15 cellular contexts compared by ENCODE assay signal in genomic region chr4:57374866-57375595, GRCh38.
DNase-seq lines count a peak whose midpoint lies in the region; ATAC-seq and TF ChIP-seq lines count a peak whose summit lies in the region.
"Had no signal": no experiment of that assay in that cellular context is flagged by ENCODE, and none has a peak within 500 bp of the region (broad histone marks: within the 10 kb centered on the region; RNA-seq: fewer than 3 reads in every experiment).

No MANE protein-coding gene starts in this region.

- H4K20me1 ChIP-seq in GM23248 (ENCODE audit: insufficient read depth) = no peaks in the 10 kb centered on the region
- no peaks in the 10 kb centered on the region for H4K20me1 ChIP-seq in PC-3 (ENCODE audit: low read length)

- no peaks in the 10 kb centered on the region for H3K9me2 ChIP-seq in GM23248 (ENCODE audit: insufficient read depth)
- H3K9me2 ChIP-seq in PC-3 (replicated peaks; ENCODE audit: low read length) = no peaks in the 10 kb centered on the region

- ATAC-seq in PC-3 (no peak), HG03457 (IDR thresholded peaks at IDR 0.05; ENCODE audit: unreplicated experiment) (no peak), HG03039 (IDR thresholded peaks at IDR 0.05; ENCODE audit: unreplicated experiment) (no peak), HG03025 (IDR thresholded peaks at IDR 0.05; ENCODE audit: low FRiP score, unreplicated experiment) (no peak)

- H2AFZ ChIP-seq in GM23248 (no peak overlapping the region), PC-3 (ENCODE audit: low read length) (no peak overlapping the region)
- H2AFZ ChIP-seq: PC-9 had no signal

- BruUV-seq in PC-3 (replicated peaks; lab: Mats Ljungman, UMichigan) = no TSS peak

- in situ Hi-C loops in GM23248 (cut with MboI) (no loop called here), brain microvascular endothelial cell (cut with HindIII; ENCODE audit: low pct_ligation_motif_present, low sequenced_read_pairs) (no loop called here)

- POLR2A ChIA-PET in PC-3 (lab: Charles Lee; ENCODE audit: unreplicated experiment) = no interaction called here

- H3K4me2 ChIP-seq in GM23248 (ENCODE audit: unreplicated experiment) (no peak overlapping the region), PC-3 (ENCODE audit: low read length) (no peak overlapping the region)
- H3K4me2 ChIP-seq: PC-9 had no signal

- CTCF ChIA-PET in PC-3 (lab: Charles Lee) = no interaction called here

- H3K4me3 ChIP-seq in GM23248 (no peak overlapping the region), PC-3 (ENCODE audit: low read length) (no peak overlapping the region), brain microvascular endothelial cell (ENCODE audit: low read depth, low read length) (no peak overlapping the region)
- H3K4me3 ChIP-seq: PC-9 had no signal

- H3K4me1 ChIP-seq in GM23248 (ENCODE audit: insufficient read depth) (peaks cover 28% of the 10 kb centered on the region; the same call in 1 of the 2 replicates), PC-3 (ENCODE audit: insufficient read depth, low read length) (peaks cover 9% of the 10 kb centered on the region; the same call in 1 of the 2 replicates)
- H3K4me1 ChIP-seq: Caco-2 had no signal

- H3K36me3 ChIP-seq in GM23248 (ENCODE audit: low read depth) (no peaks in the 10 kb centered on the region), PC-3 (ENCODE audit: low read depth, low read length) (no peaks in the 10 kb centered on the region), brain microvascular endothelial cell (replicated peaks) (no peaks in the 10 kb centered on the region)

- H3K9ac ChIP-seq in GM23248 (no peak overlapping the region), PC-3 (ENCODE audit: low read length) (no peak overlapping the region)

- H3K27me3 ChIP-seq in GM23248 (replicated peaks; ENCODE audit: insufficient read depth) (no peaks in the 10 kb centered on the region), PC-3 (ENCODE audit: low read length) (no peaks in the 10 kb centered on the region), brain microvascular endothelial cell (replicated peaks) (no peaks in the 10 kb centered on the region)

- H3K79me2 ChIP-seq in GM23248 (ENCODE audit: insufficient read depth) (no peaks in the 10 kb centered on the region), PC-3 (ENCODE audit: low read length) (no peaks in the 10 kb centered on the region)

- no peaks in the 10 kb centered on the region for H3F3A ChIP-seq in GM23248 (ENCODE audit: insufficient read depth)
- H3F3A ChIP-seq in PC-3 (ENCODE audit: low read length, unreplicated experiment) = no peaks in the 10 kb centered on the region

- DNase-seq in GM23248 = peak; percentile 62
- peak; percentile 56 for DNase-seq in PC-3
- DNase-seq in brain microvascular endothelial cell = peak; percentile 12
- no peak for DNase-seq in NCI-H2171 (lab: John Stamatoyannopoulos, UW)
- DNase-seq: Caco-2, DMS153, HCEC 1CT, NCI-H1417, NCI-H1930, NCI-H510A, NCI-H774, PC-9 had no signal

- intact Hi-C loops in PC-3 (cut with micrococcal nuclease) = no loop called here

- H3K9me3 ChIP-seq in GM23248 (ENCODE audit: low read depth) (no peaks in the 10 kb centered on the region), PC-3 (ENCODE audit: low read length) (0 out of 2 replicates have a peak, but pooled peaks cover 3% of the 10 kb centered on the region)
- H3K9me3 ChIP-seq: Caco-2 had no signal

- no peak overlapping the region for H3K27ac ChIP-seq in GM23248
- H3K27ac ChIP-seq in PC-3 (ENCODE audit: low read length) = no peak overlapping the region
- no peak overlapping the region for H3K27ac ChIP-seq in brain microvascular endothelial cell
- H3K27ac ChIP-seq: PC-9 had no signal

- WGBS in GM23248 (ENCODE audit: low coverage in 1 of 2, low lambda C conversion rate in 2 of 2, missing lambda C conversion rate in 2 of 2), 2 experiments = 79 to 88% methylated on average over 1 of the region's 1 CpG

- TF ChIP-seq CTCF in PC-3 (conservative IDR thresholded peaks at IDR 0.05; ENCODE audit: low read depth, low read length) (no peak), brain microvascular endothelial cell (IDR thresholded peaks at IDR 0.05; ENCODE audit: low read depth, low read length, missing control alignments) (no peak)
